Comparison of ENCODE assay signal across 1 cellular context in genomic region chr1:18946550-18947381, GRCh38.
TF ChIP-seq lines count a peak whose summit lies in the region.

No MANE protein-coding gene starts in this region.

TF ChIP-seq in HepG2, 621 proteins besides CTCF, POLR2A, EP300 and RAD21:
- TF ChIP-seq ZIK1 (CRISPR knock-in tag; IDR thresholded peaks at IDR 0.05; ENCODE audit: borderline replicate concordance, low read depth) (no peak), ZFX (CRISPR knock-in tag; IDR thresholded peaks at IDR 0.05; ENCODE audit: low read depth) (0 out of 2 replicates have a peak, but pooled peaks have one; percentile 18), ZNF629 (CRISPR knock-in tag; conservative IDR thresholded peaks at IDR 0.05) (peak; percentile 94), ZNF556 (CRISPR knock-in tag; IDR thresholded peaks at IDR 0.05; ENCODE audit: borderline replicate concordance) (no peak), ZMYM3 (CRISPR knock-in tag; IDR thresholded peaks at IDR 0.05) (peak; percentile 75), KMT2A (CRISPR knock-in tag; IDR thresholded peaks at IDR 0.05) (no peak), ZFP91 (CRISPR knock-in tag; IDR thresholded peaks at IDR 0.05; ENCODE audit: borderline replicate concordance) (no peak), ADNP (CRISPR knock-in tag; IDR thresholded peaks at IDR 0.05) (0 out of 2 replicates have a peak, but pooled peaks have one; percentile 36)
